In genomic region chr10:109287858-109288257, GRCh38 we compare ENCODE assay signal across 27 cellular contexts.
DNase-seq lines count a peak whose midpoint lies in the region; ATAC-seq, FAIRE-seq and TF ChIP-seq lines count a peak whose summit lies in the region.
"Had no signal": no experiment of that assay in that cellular context is flagged by ENCODE, and none has a peak within 500 bp of the region (broad histone marks: within the 10 kb centered on the region; RNA-seq: fewer than 3 reads in every experiment).

No MANE protein-coding gene starts in this region.

- 1% methylated on average over 3 of the region's 3 CpGs for WGBS in HepG2 (ENCODE audit: low lambda C conversion rate)
- WGBS in right lobe of liver (ENCODE audit: insufficient coverage, low coverage, low lambda C conversion rate, missing lambda C conversion rate): 59% methylated on average over 3 of the region's 3 CpGs
- WGBS in H1 (ENCODE audit: extremely low coverage in 1 of 2, insufficient coverage in 1 of 2, insufficient read length in 1 of 2, insufficient replicate concordance in 2 of 2, low coverage in 1 of 2, low lambda C conversion rate in 2 of 2, missing lambda C conversion rate in 1 of 2), 2 experiments: 91% methylated on average over 3 of the region's 3 CpGs; no CpG with 5 or more reads in 1 of the 2 experiments
- WGBS in small intestine, 3 donors: 72 to 83% (median 72%) methylated on average over 3 of the region's 3 CpGs

- H3K18ac ChIP-seq in H1 (ENCODE audit: extremely low read depth, low read length): no peak overlapping the region

- no peaks in the 10 kb centered on the region for H3K4me1 ChIP-seq in HepG2 (ENCODE audit: insufficient read depth, low read length)
- H3K4me1 ChIP-seq in right lobe of liver: no peaks in the 10 kb centered on the region
- no peaks in the 10 kb centered on the region for H3K4me1 ChIP-seq in H1 (replicated peaks in 1 of 4; ENCODE audit: control insufficient read depth in 3 of 4, insufficient read depth in 4 of 4, low read length in 3 of 4)
- no peaks in the 10 kb centered on the region for H3K4me1 ChIP-seq in osteoblast (ENCODE audit: insufficient read depth, low read length)
- no peaks in the 10 kb centered on the region for H3K4me1 ChIP-seq in small intestine (ENCODE audit: control insufficient read depth in 2 of 2, insufficient read depth in 1 of 2, low read depth in 1 of 2, low read length in 1 of 2)
- H3K4me1 ChIP-seq: BE2C, BLaER1 had no signal

- no peaks in the 10 kb centered on the region for H3K23me2 ChIP-seq in H1 (ENCODE audit: low read depth, low read length)

- H3K56ac ChIP-seq in H1 (replicated peaks; ENCODE audit: insufficient read length, low read depth, low read length): no peak overlapping the region

- TF ChIP-seq EP300 in HepG2 (IDR thresholded peaks at IDR 0.05; ENCODE audit: low read depth in 2 of 2, low read length in 2 of 2): no peak
- TF ChIP-seq EP300 in HepG2 (CRISPR knock-in tag; IDR thresholded peaks at IDR 0.05; ENCODE audit: borderline replicate concordance): no peak
- TF ChIP-seq EP300 in H1 (IDR thresholded peaks at IDR 0.05; ENCODE audit: borderline replicate concordance in 1 of 2, low read depth in 2 of 2, low read length in 2 of 2): no peak

- no peak for DNase-seq in HepG2 (ENCODE audit: low spot score)
- DNase-seq in right lobe of liver: no peak
- DNase-seq in H1 (ENCODE audit: low read depth in 1 of 2, low spot score in 2 of 2): no peak
- DNase-seq in osteoblast (ENCODE audit: insufficient read length, low spot score, missing footprints): peak; percentile 4
- no peak for DNase-seq in small intestine
- DNase-seq in RPMI8226: no peak
- DNase-seq: 8988T; ACHN; BE2C; C1 segment of cervical spinal cord; CD4-positive, alpha-beta memory T cell; CD4-positive, CD25-positive, alpha-beta regulatory T cell; CD8-positive, alpha-beta memory T cell; COR-L47; DMS 273 treated with DMSO at 0.1 percent for 48 hours; DMS153; DMS53; DMS79; DND-41; EL; GDM1 had no signal

- TF ChIP-seq POLR2A in HepG2 (IDR thresholded peaks at IDR 0.05; ENCODE audit: insufficient read depth in 1 of 2, low read depth in 2 of 2, low read length in 2 of 2): no peak
- TF ChIP-seq POLR2A in right lobe of liver (IDR thresholded peaks at IDR 0.05): no peak
- no peak for TF ChIP-seq POLR2A in H1 (IDR thresholded peaks at IDR 0.05; ENCODE audit: control extremely low read depth in 1 of 2, low read depth in 2 of 2, low read length in 2 of 2)

- H2AK5ac ChIP-seq in H1 (ENCODE audit: low read depth, low read length): no peak overlapping the region

- H3K4me2 ChIP-seq in HepG2 (ENCODE audit: low read depth, low read length): no peak overlapping the region
- no peak overlapping the region for H3K4me2 ChIP-seq in H1 (ENCODE audit: insufficient read depth in 1 of 2, low read depth in 2 of 2, low read length in 2 of 2)
- H3K4me2 ChIP-seq in osteoblast (ENCODE audit: insufficient read depth, low read length): no peak overlapping the region
- H3K4me2 ChIP-seq: BLaER1 had no signal

- H3K79me1 ChIP-seq in H1 (ENCODE audit: low read depth, low read length): no peaks in the 10 kb centered on the region

- H4K91ac ChIP-seq in H1 (replicated peaks; ENCODE audit: insufficient read length, low read length): no peak overlapping the region

- H2BK20ac ChIP-seq in H1 (ENCODE audit: low read length): no peak overlapping the region

- POLR2A ChIA-PET in HepG2 (lab: Yijun Ruan, JAX) (no interaction called here), H1 (lab: Charles Lee; ENCODE audit: partially characterized antibody) (no interaction called here)

- no peak overlapping the region for H2AFZ ChIP-seq in HepG2 (ENCODE audit: low read length)
- no peak overlapping the region for H2AFZ ChIP-seq in H1 (ENCODE audit: low read length)
- H2AFZ ChIP-seq in osteoblast (ENCODE audit: low read length): no peak overlapping the region

- no peaks in the 10 kb centered on the region for H3K36me3 ChIP-seq in HepG2 (replicated peaks in 1 of 2; ENCODE audit: control insufficient read depth in 1 of 2, insufficient read depth in 2 of 2, low read length in 2 of 2)
- no peaks in the 10 kb centered on the region for H3K36me3 ChIP-seq in right lobe of liver
- no peaks in the 10 kb centered on the region for H3K36me3 ChIP-seq in H1 (ENCODE audit: control insufficient read depth in 2 of 4, insufficient read depth in 4 of 4, low read length in 3 of 4)
- H3K36me3 ChIP-seq in osteoblast (ENCODE audit: insufficient read depth, low read length): no peaks in the 10 kb centered on the region
- no peaks in the 10 kb centered on the region for H3K36me3 ChIP-seq in small intestine (ENCODE audit: control insufficient read depth in 2 of 2, insufficient read depth in 2 of 2, low read length in 2 of 2)
- H3K36me3 ChIP-seq: BE2C, BLaER1 had no signal

- H3K9ac ChIP-seq in HepG2 (ENCODE audit: insufficient read depth, low read depth, low read length): no peak overlapping the region
- H3K9ac ChIP-seq in H1 (replicated peaks in 1 of 4; ENCODE audit: extremely low read depth in 1 of 4, low read depth in 3 of 4, low read length in 3 of 4): no peak overlapping the region
- H3K9ac ChIP-seq: BLaER1 had no signal

- H4K8ac ChIP-seq in H1 (ENCODE audit: extremely low read depth, insufficient read depth, low read length): no peak overlapping the region; the same call in 1 of the 2 replicates

- H3K79me2 ChIP-seq in HepG2 (ENCODE audit: insufficient read depth, low read length) (no peaks in the 10 kb centered on the region), H1 (ENCODE audit: control insufficient read depth in 1 of 2, insufficient read depth in 2 of 2, low read length in 2 of 2) (no peaks in the 10 kb centered on the region), osteoblast (ENCODE audit: insufficient read depth, low read length) (no peaks in the 10 kb centered on the region)

- H3K9me3 ChIP-seq in HepG2 (ENCODE audit: low read length) (no peaks in the 10 kb centered on the region; the same call in none of the 2 replicates), right lobe of liver (no peaks in the 10 kb centered on the region), H1 (ENCODE audit: insufficient read depth in 2 of 2, low read depth in 1 of 2, low read length in 1 of 2) (no peaks in the 10 kb centered on the region; a peak in 1 of 4 replicates), osteoblast (ENCODE audit: low read depth, low read length) (peaks cover 4% of the 10 kb centered on the region), small intestine (ENCODE audit: control insufficient read depth, low read depth) (no peaks in the 10 kb centered on the region)
- H3K9me3 ChIP-seq: BE2C, BLaER1 had no signal

- in situ Hi-C loops in HepG2 (cut with HindIII; ENCODE audit: extremely low pct_ligation_motif_present, low pct_unique_long_range_greater_than_20kb): no loop called here

- no peak for TF ChIP-seq CTCF in HepG2 (CRISPR knock-in tag; IDR thresholded peaks at IDR 0.05)
- TF ChIP-seq CTCF in right lobe of liver (IDR thresholded peaks at IDR 0.05): no peak
- no peak for TF ChIP-seq CTCF in H1 (IDR thresholded peaks at IDR 0.05; ENCODE audit: control extremely low read depth in 1 of 3, insufficient read depth in 1 of 3, low read depth in 1 of 3, low read length in 3 of 3)
- TF ChIP-seq CTCF in osteoblast (IDR thresholded peaks at IDR 0.05; ENCODE audit: extremely low read depth, low read depth, low read length): no peak

- H4K20me1 ChIP-seq in HepG2 (ENCODE audit: insufficient read depth, low read length): no peaks in the 10 kb centered on the region
- no peaks in the 10 kb centered on the region for H4K20me1 ChIP-seq in H1 (replicated peaks in 1 of 2; ENCODE audit: control insufficient read depth in 1 of 2, insufficient read depth in 2 of 2, low read length in 2 of 2)
- no peaks in the 10 kb centered on the region for H4K20me1 ChIP-seq in osteoblast (ENCODE audit: insufficient read depth, low read length)
- H4K20me1 ChIP-seq: BLaER1 had no signal

- no peaks in the 10 kb centered on the region for H3K27me3 ChIP-seq in HepG2 (ENCODE audit: control insufficient read depth in 1 of 2, insufficient read depth in 2 of 2, low read length in 2 of 2)
- H3K27me3 ChIP-seq in right lobe of liver: no peaks in the 10 kb centered on the region
- H3K27me3 ChIP-seq in H1 (replicated peaks in 1 of 4; ENCODE audit: control insufficient read depth in 3 of 4, extremely low read depth in 1 of 4, insufficient read depth in 3 of 4, low read length in 3 of 4): no peaks in the 10 kb centered on the region
- H3K27me3 ChIP-seq in osteoblast (ENCODE audit: insufficient read depth, low read length): no peaks in the 10 kb centered on the region
- H3K27me3 ChIP-seq in small intestine (ENCODE audit: control insufficient read depth in 2 of 2, insufficient read depth in 2 of 2, low read length in 2 of 2): no peaks in the 10 kb centered on the region
- H3K27me3 ChIP-seq: BE2C, BLaER1 had no signal

- H2BK120ac ChIP-seq in H1 (replicated peaks; ENCODE audit: low read depth, low read length): no peak overlapping the region

- no peak overlapping the region for H2BK5ac ChIP-seq in H1 (ENCODE audit: low read depth, low read length)

- no peak overlapping the region for H2BK15ac ChIP-seq in H1 (ENCODE audit: low read length)

- H3K23ac ChIP-seq in H1 (ENCODE audit: insufficient read length): no peak overlapping the region

- H3K4ac ChIP-seq in H1 (replicated peaks; ENCODE audit: insufficient read length, low read depth, low read length): no peak overlapping the region

- ATAC-seq in HepG2: no peak
- ATAC-seq in right lobe of liver: no peak
- no peak for ATAC-seq in GM21390 (IDR thresholded peaks at IDR 0.05; ENCODE audit: unreplicated experiment)
- ATAC-seq: GM12878 had no signal

- no peak overlapping the region for H4K5ac ChIP-seq in H1 (ENCODE audit: insufficient read length, low read depth, low read length)

- peak overlapping the region; percentile 27; the same call in 1 of the 2 replicates for H2BK12ac ChIP-seq in H1 (ENCODE audit: low read depth, low read length)

- H3K27ac ChIP-seq in HepG2 (ENCODE audit: extremely low read length, insufficient read depth, low read length) (no peak overlapping the region), right lobe of liver (no peak overlapping the region), H1 (ENCODE audit: low read depth, low read length) (no peak overlapping the region), osteoblast (ENCODE audit: low read depth, low read length) (no peak overlapping the region), small intestine (ENCODE audit: low read depth in 1 of 2, low read length in 1 of 2) (no peak overlapping the region)
- H3K27ac ChIP-seq: BLaER1 had no signal

- TF ChIP-seq RAD21 in HepG2 (CRISPR knock-in tag; IDR thresholded peaks at IDR 0.05): no peak
- TF ChIP-seq RAD21 in H1 (IDR thresholded peaks at IDR 0.05 in 1 of 2, conservative IDR thresholded peaks at IDR 0.05 in 1 of 2; ENCODE audit: low read depth in 2 of 2, low read length in 2 of 2): no peak

- intact Hi-C loops in HepG2 (cut with micrococcal nuclease; ENCODE audit: unreplicated experiment): no loop called here
- intact Hi-C loops in right lobe of liver (cut with DNase I): no loop called here

- CTCF ChIA-PET in HepG2 (lab: Yijun Ruan, JAX; ENCODE audit: low intra/inter-chr PET ratio, low total read pairs): no interaction called here
- CTCF ChIA-PET in H1 (lab: Charles Lee; ENCODE audit: partially characterized antibody): no interaction called here

- BruUV-seq in HepG2 (replicated peaks; lab: Mats Ljungman, UMichigan): no TSS peak

- no peak for FAIRE-seq in HepG2 (lab: Jason Lieb, UNC)
- FAIRE-seq in H1 (lab: Jason Lieb, UNC): no peak
- no peak for FAIRE-seq in small intestine (lab: Jason Lieb, UNC)
- FAIRE-seq: A204.1, GM12878, GM12892, GM18507 had no signal

- H3K4me3 ChIP-seq in HepG2 (replicated peaks in 1 of 3; ENCODE audit: insufficient read depth in 1 of 3, low read depth in 2 of 3, low read length in 3 of 3) (no peak overlapping the region), right lobe of liver (no peak overlapping the region), H1 (ENCODE audit: extremely low read depth in 1 of 4, insufficient read depth in 2 of 4, low read depth in 3 of 4, low read length in 4 of 4) (no peak overlapping the region), osteoblast (ENCODE audit: insufficient read depth, low read length) (no peak overlapping the region), small intestine (ENCODE audit: low read depth in 1 of 2, low read length in 2 of 2) (no peak overlapping the region)
- H3K4me3 ChIP-seq: BLaER1, GM12878 had no signal

- no peak overlapping the region for H3K14ac ChIP-seq in H1 (ENCODE audit: insufficient read length)
